ENCODE assay signal across 1 cellular context in the genomic region with DNA sequence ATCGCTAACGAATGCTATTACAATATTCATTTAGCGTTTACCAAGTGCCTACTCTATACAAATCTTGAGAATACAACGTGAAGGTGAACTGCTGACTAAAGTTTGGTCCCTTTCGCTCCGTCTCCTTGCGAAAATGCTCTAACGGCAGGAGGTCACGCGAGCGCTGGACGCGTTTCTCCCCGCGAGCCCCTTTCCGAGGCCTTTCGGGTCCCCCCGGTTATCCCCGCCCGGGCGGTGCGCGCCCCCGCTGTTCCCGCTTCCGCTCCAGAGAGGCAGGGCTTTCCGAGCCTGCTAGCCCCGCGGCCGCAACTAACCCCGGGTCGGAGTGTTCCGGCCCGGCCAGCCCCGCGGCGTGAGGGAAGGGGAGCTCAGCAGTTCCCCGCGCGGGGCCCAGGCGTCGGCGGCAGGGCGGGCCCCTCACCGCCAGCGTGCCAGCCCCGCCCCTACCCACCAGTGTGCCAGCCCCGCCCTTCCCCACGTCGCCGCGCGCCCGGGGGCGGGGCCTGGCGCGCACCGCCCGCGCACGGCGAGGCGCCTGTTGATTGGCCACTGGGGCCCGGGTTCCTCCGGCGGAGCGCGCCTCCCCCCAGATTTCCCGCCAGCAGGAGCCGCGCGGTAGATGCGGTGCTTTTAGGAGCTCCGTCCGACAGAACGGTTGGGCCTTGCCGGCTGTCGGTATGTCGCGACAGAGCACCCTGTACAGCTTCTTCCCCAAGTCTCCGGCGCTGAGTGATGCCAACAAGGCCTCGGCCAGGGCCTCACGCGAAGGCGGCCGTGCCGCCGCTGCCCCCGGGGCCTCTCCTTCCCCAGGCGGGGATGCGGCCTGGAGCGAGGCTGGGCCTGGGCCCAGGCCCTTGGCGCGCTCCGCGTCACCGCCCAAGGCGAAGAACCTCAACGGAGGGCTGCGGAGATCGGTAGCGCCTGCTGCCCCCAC.
TF ChIP-seq lines count a peak whose summit lies in the region.

MSH6 (plus strand) TSS at position 589 of the 934 bp plus-strand sequence; CDS start at position 678, 89 bp downstream.

TF ChIP-seq in K562, 482 proteins besides CTCF, POLR2A, EP300 and RAD21 (continued from another document and continues in another):
- TF ChIP-seq E4F1 (CRISPR knock-in tag; IDR thresholded peaks at IDR 0.05; ENCODE audit: borderline replicate concordance) (no peak), POLR2B (IDR thresholded peaks at IDR 0.05; ENCODE audit: low read depth, partially characterized antibody) (peak; percentile 61), PHF20 (IDR thresholded peaks at IDR 0.05; ENCODE audit: partially characterized antibody) (peak; percentile 48), DDX20 (tag; IDR thresholded peaks at IDR 0.05; ENCODE audit: low read depth) (no peak), NR1H2 (CRISPR knock-in tag; IDR thresholded peaks at IDR 0.05) (peak; percentile 82; the same call in 1 of the 2 replicates), E2F3 (CRISPR knock-in tag; IDR thresholded peaks at IDR 0.05) (peak; percentile 98), SP2 (IDR thresholded peaks at IDR 0.05; ENCODE audit: extremely low read depth, low read depth, low read length, poor library complexity, severe bottlenecking) (no peak), TBL1XR1 (IDR thresholded peaks at IDR 0.05; ENCODE audit: low read length in 2 of 2) (no peak), ETS1 (conservative IDR thresholded peaks at IDR 0.05; ENCODE audit: control insufficient read depth, low read depth, low read length) (0 out of 2 replicates have a peak, but pooled peaks have one; percentile 32), PHF8 (IDR thresholded peaks at IDR 0.05; ENCODE audit: borderline replicate concordance, low read length) (peak; percentile 94; the same call in 1 of the 2 replicates), ZNF436 (CRISPR knock-in tag; IDR thresholded peaks at IDR 0.05) (no peak), POLR2G (IDR thresholded peaks at IDR 0.05; ENCODE audit: low read depth, low read length) (peak; percentile 97), ZNF197 (CRISPR knock-in tag; IDR thresholded peaks at IDR 0.05; ENCODE audit: low read depth) (0 out of 2 replicates have a peak, but pooled peaks have one; percentile 48), ZBTB7A (IDR thresholded peaks at IDR 0.05; ENCODE audit: borderline replicate concordance, control insufficient read depth, low read depth, low read length) (peak; percentile 86; the same call in 1 of the 2 replicates), CBX1 (IDR thresholded peaks at IDR 0.05; ENCODE audit: low read depth) (peak; percentile 88; the same call in 1 of the 2 replicates), ZNF717 (CRISPR knock-in tag; IDR thresholded peaks at IDR 0.05) (no peak), MAZ (CRISPR knock-in tag; conservative IDR thresholded peaks at IDR 0.05 in 1 of 2, IDR thresholded peaks at IDR 0.05 in 1 of 2) (peak; percentile 70 to 90), ZNF644 (tag; IDR thresholded peaks at IDR 0.05; ENCODE audit: low read depth) (no peak), SMAD4 (CRISPR knock-in tag; conservative IDR thresholded peaks at IDR 0.05) (0 out of 2 replicates have a peak, but pooled peaks have one; percentile 46), GATA2 (CRISPR knock-in tag; IDR thresholded peaks at IDR 0.05) (no peak), TEAD1 (CRISPR knock-in tag; IDR thresholded peaks at IDR 0.05) (peak in 1 of 2 experiments; percentile 67; a peak in 1 of 4 replicates), NONO (IDR thresholded peaks at IDR 0.05; ENCODE audit: low read depth in 2 of 2, low read length in 1 of 2) (peak; percentile 18 to 52; a peak in 2 of 4 replicates), KDM5B (IDR thresholded peaks at IDR 0.05; ENCODE audit: insufficient replicate concordance, low read depth, low read length) (peak; percentile 71), POLR2AphosphoS5 (IDR thresholded peaks at IDR 0.05; ENCODE audit: control insufficient read depth, insufficient read depth, low read depth, low read length) (peak; percentile 89), POLR2H (tag; IDR thresholded peaks at IDR 0.05; ENCODE audit: low read depth) (peak; percentile 78), HLTF (IDR thresholded peaks at IDR 0.05) (no peak; the same call in 1 of the 2 replicates), HMGN3 (IDR thresholded peaks at IDR 0.05; ENCODE audit: borderline replicate concordance, extremely low read depth, insufficient read length, low read depth, low read length) (peak; percentile 73), ETV1 (tag; conservative IDR thresholded peaks at IDR 0.05; ENCODE audit: low read depth) (peak; percentile 59; the same call in 1 of the 2 replicates), CHD2 (IDR thresholded peaks at IDR 0.05; ENCODE audit: low read depth, low read length) (peak; percentile 51; the same call in 1 of the 2 replicates), ZBED1 (IDR thresholded peaks at IDR 0.05) (peak; percentile 99), ZNF583 (CRISPR knock-in tag; IDR thresholded peaks at IDR 0.05) (peak; percentile 24; the same call in 1 of the 2 replicates), E2F5 (CRISPR knock-in tag; IDR thresholded peaks at IDR 0.05) (peak; percentile 84; the same call in 1 of the 2 replicates)
- TF ChIP-seq, protein P1, sequence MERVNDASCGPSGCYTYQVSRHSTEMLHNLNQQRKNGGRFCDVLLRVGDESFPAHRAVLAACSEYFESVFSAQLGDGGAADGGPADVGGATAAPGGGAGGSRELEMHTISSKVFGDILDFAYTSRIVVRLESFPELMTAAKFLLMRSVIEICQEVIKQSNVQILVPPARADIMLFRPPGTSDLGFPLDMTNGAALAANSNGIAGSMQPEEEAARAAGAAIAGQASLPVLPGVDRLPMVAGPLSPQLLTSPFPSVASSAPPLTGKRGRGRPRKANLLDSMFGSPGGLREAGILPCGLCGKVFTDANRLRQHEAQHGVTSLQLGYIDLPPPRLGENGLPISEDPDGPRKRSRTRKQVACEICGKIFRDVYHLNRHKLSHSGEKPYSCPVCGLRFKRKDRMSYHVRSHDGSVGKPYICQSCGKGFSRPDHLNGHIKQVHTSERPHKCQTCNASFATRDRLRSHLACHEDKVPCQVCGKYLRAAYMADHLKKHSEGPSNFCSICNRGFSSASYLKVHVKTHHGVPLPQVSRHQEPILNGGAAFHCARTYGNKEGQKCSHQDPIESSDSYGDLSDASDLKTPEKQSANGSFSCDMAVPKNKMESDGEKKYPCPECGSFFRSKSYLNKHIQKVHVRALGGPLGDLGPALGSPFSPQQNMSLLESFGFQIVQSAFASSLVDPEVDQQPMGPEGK (CRISPR knock-in tag; IDR thresholded peaks at IDR 0.05; ENCODE audit: borderline replicate concordance), result no peak
- TF ChIP-seq, protein P2, sequence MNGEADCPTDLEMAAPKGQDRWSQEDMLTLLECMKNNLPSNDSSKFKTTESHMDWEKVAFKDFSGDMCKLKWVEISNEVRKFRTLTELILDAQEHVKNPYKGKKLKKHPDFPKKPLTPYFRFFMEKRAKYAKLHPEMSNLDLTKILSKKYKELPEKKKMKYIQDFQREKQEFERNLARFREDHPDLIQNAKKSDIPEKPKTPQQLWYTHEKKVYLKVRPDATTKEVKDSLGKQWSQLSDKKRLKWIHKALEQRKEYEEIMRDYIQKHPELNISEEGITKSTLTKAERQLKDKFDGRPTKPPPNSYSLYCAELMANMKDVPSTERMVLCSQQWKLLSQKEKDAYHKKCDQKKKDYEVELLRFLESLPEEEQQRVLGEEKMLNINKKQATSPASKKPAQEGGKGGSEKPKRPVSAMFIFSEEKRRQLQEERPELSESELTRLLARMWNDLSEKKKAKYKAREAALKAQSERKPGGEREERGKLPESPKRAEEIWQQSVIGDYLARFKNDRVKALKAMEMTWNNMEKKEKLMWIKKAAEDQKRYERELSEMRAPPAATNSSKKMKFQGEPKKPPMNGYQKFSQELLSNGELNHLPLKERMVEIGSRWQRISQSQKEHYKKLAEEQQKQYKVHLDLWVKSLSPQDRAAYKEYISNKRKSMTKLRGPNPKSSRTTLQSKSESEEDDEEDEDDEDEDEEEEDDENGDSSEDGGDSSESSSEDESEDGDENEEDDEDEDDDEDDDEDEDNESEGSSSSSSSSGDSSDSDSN (IDR thresholded peaks at IDR 0.05; ENCODE audit: borderline replicate concordance in 1 of 2, low read depth in 2 of 2, low read length in 2 of 2), result peak in 1 of 2 experiments; percentile 68; a peak in 1 of 4 replicates
- TF ChIP-seq, protein P3, sequence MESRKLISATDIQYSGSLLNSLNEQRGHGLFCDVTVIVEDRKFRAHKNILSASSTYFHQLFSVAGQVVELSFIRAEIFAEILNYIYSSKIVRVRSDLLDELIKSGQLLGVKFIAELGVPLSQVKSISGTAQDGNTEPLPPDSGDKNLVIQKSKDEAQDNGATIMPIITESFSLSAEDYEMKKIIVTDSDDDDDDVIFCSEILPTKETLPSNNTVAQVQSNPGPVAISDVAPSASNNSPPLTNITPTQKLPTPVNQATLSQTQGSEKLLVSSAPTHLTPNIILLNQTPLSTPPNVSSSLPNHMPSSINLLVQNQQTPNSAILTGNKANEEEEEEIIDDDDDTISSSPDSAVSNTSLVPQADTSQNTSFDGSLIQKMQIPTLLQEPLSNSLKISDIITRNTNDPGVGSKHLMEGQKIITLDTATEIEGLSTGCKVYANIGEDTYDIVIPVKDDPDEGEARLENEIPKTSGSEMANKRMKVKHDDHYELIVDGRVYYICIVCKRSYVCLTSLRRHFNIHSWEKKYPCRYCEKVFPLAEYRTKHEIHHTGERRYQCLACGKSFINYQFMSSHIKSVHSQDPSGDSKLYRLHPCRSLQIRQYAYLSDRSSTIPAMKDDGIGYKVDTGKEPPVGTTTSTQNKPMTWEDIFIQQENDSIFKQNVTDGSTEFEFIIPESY (CRISPR knock-in tag; IDR thresholded peaks at IDR 0.05), result no peak; the same call in none of the 2 replicates
- TF ChIP-seq, protein P4, sequence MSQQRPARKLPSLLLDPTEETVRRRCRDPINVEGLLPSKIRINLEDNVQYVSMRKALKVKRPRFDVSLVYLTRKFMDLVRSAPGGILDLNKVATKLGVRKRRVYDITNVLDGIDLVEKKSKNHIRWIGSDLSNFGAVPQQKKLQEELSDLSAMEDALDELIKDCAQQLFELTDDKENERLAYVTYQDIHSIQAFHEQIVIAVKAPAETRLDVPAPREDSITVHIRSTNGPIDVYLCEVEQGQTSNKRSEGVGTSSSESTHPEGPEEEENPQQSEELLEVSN (IDR thresholded peaks at IDR 0.05; ENCODE audit: borderline replicate concordance in 1 of 2, extremely low read depth in 1 of 2, insufficient read depth in 1 of 2, insufficient read length in 1 of 2, low read depth in 1 of 2, low read length in 1 of 2, poor library complexity in 1 of 2, severe bottlenecking in 1 of 2), result peak; percentile 96 to 97
- TF ChIP-seq, protein P5, sequence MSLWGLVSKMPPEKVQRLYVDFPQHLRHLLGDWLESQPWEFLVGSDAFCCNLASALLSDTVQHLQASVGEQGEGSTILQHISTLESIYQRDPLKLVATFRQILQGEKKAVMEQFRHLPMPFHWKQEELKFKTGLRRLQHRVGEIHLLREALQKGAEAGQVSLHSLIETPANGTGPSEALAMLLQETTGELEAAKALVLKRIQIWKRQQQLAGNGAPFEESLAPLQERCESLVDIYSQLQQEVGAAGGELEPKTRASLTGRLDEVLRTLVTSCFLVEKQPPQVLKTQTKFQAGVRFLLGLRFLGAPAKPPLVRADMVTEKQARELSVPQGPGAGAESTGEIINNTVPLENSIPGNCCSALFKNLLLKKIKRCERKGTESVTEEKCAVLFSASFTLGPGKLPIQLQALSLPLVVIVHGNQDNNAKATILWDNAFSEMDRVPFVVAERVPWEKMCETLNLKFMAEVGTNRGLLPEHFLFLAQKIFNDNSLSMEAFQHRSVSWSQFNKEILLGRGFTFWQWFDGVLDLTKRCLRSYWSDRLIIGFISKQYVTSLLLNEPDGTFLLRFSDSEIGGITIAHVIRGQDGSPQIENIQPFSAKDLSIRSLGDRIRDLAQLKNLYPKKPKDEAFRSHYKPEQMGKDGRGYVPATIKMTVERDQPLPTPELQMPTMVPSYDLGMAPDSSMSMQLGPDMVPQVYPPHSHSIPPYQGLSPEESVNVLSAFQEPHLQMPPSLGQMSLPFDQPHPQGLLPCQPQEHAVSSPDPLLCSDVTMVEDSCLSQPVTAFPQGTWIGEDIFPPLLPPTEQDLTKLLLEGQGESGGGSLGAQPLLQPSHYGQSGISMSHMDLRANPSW (CRISPR knock-in tag; IDR thresholded peaks at IDR 0.05), result peak; percentile 67; the same call in 1 of the 2 replicates
- TF ChIP-seq, protein P6, sequence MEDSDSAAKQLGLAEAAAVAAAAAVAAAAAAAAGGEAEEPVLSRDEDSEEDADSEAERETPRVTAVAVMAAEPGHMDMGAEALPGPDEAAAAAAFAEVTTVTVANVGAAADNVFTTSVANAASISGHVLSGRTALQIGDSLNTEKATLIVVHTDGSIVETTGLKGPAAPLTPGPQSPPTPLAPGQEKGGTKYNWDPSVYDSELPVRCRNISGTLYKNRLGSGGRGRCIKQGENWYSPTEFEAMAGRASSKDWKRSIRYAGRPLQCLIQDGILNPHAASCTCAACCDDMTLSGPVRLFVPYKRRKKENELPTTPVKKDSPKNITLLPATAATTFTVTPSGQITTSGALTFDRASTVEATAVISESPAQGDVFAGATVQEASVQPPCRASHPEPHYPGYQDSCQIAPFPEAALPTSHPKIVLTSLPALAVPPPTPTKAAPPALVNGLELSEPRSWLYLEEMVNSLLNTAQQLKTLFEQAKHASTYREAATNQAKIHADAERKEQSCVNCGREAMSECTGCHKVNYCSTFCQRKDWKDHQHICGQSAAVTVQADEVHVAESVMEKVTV (CRISPR knock-in tag; IDR thresholded peaks at IDR 0.05), result peak; percentile 48
